ENCODE assay signal across 17 cellular contexts in genomic region chr7:19369182-19369581, GRCh38.
DNase-seq lines count a peak whose midpoint lies in the region; ATAC-seq and TF ChIP-seq lines count a peak whose summit lies in the region.
"Had no signal": no experiment of that assay in that cellular context is flagged by ENCODE, and none has a peak within 500 bp of the region (broad histone marks: within the 10 kb centered on the region; RNA-seq: fewer than 3 reads in every experiment).

No MANE protein-coding gene starts in this region.

- peak; percentile 7 for DNase-seq in NCI-H345 treated with DMSO at 0.1 percent for 48 hours (lab: John Stamatoyannopoulos, UW; ENCODE audit: unreplicated experiment)
- DNase-seq in NCI-H345 (lab: John Stamatoyannopoulos, UW), result no peak
- peak; percentile 60 for DNase-seq in GM23338 (ENCODE audit: low spot score)
- no peak for DNase-seq in WTC11 (ENCODE audit: low spot score)
- DNase-seq in osteoblast (ENCODE audit: insufficient read length, low spot score, missing footprints), result peak; percentile 36
- no peak for DNase-seq in mesenchymal stem cell
- DNase-seq in effector CD4-positive, alpha-beta T cell, result no peak
- DNase-seq: CD8-positive, alpha-beta T cell; H9; Karpas-422; NCI-H2107; NCI-H446 treated with DMSO at 0.1 percent for 48 hours; Peyer's patch had no signal

- H3K27ac ChIP-seq in GM23338 (ENCODE audit: low read depth) (no peak overlapping the region; the same call in 1 of the 2 replicates), osteoblast (ENCODE audit: low read depth, low read length) (no peak overlapping the region), mesenchymal stem cell (ENCODE audit: low read length, poor library complexity, severe bottlenecking) (no peak overlapping the region)
- H3K27ac ChIP-seq: BLaER1 treated with 17β-estradiol and CSF1 and Interleukin-3, amounts not matched to agents 10 nM and 100 nM; Peyer's patch had no signal

- no peak overlapping the region for H3K9ac ChIP-seq in mesenchymal stem cell (ENCODE audit: low read length)
- H3K9ac ChIP-seq: BLaER1 treated with 17β-estradiol and CSF1 and Interleukin-3, amounts not matched to agents 10 nM and 100 nM had no signal

- H2BK15ac ChIP-seq in mesenchymal stem cell (ENCODE audit: low read depth, poor library complexity, severe bottlenecking), result no peak overlapping the region

- POLR2A ChIA-PET in WTC11 (lab: Charles Lee), result interaction anchor here (0.6 kb wide), 1 partner anchor 129 kb away, joined by 3 read pairs; no protein-coding TSS in a partner anchor

- no peaks in the 10 kb centered on the region for H3K9me2 ChIP-seq in GM23338 (ENCODE audit: insufficient read depth)

- H3K4me3 ChIP-seq in GM23338 (no peak overlapping the region), osteoblast (ENCODE audit: insufficient read depth, low read length) (no peak overlapping the region), mesenchymal stem cell (ENCODE audit: insufficient read depth in 1 of 2, low read depth in 1 of 2, low read length in 2 of 2) (no peak overlapping the region)
- H3K4me3 ChIP-seq: BLaER1 treated with 17β-estradiol and CSF1 and Interleukin-3, amounts not matched to agents 10 nM and 100 nM; Peyer's patch had no signal

- H3K4me3 Mint-ChIP-seq in GM23338 (no peak overlapping the region), WTC11 (no peak overlapping the region)
- H3K4me3 Mint-ChIP-seq: CD8-positive, alpha-beta T cell; H9; IgD-negative memory B cell had no signal

- no peak overlapping the region for H3K18ac ChIP-seq in mesenchymal stem cell (ENCODE audit: low read depth in 1 of 2, low read length in 2 of 2)

- WGBS in mesenchymal stem cell, result 77% methylated on average over 1 of the region's 2 CpGs

- no peak overlapping the region for H2AK5ac ChIP-seq in mesenchymal stem cell (ENCODE audit: low read length, severe bottlenecking)

- H3F3A ChIP-seq in GM23338 (replicated peaks; ENCODE audit: low read depth), result no peaks in the 10 kb centered on the region

- H4K20me1 ChIP-seq in GM23338 (replicated peaks; ENCODE audit: insufficient read depth), result no peaks in the 10 kb centered on the region
- H4K20me1 ChIP-seq in osteoblast (ENCODE audit: insufficient read depth, low read length), result no peaks in the 10 kb centered on the region
- H4K20me1 ChIP-seq: BLaER1 treated with 17β-estradiol and CSF1 and Interleukin-3, amounts not matched to agents 10 nM and 100 nM had no signal

- H3K27me3 Mint-ChIP-seq in GM23338 (ENCODE audit: insufficient read depth, low read depth, poor library complexity), result no peaks in the 10 kb centered on the region
- no peaks in the 10 kb centered on the region for H3K27me3 Mint-ChIP-seq in WTC11 (ENCODE audit: low read depth)
- H3K27me3 Mint-ChIP-seq: IgD-negative memory B cell had no signal

- peak overlapping the region; percentile 6; the same call in 1 of the 2 replicates for H3K4me2 ChIP-seq in GM23338
- H3K4me2 ChIP-seq in osteoblast (ENCODE audit: insufficient read depth, low read length), result no peak overlapping the region
- no peak overlapping the region for H3K4me2 ChIP-seq in mesenchymal stem cell (ENCODE audit: low read length, poor library complexity, severe bottlenecking)
- H3K4me2 ChIP-seq: BLaER1 treated with 17β-estradiol and CSF1 and Interleukin-3, amounts not matched to agents 10 nM and 100 nM had no signal

- H2AFZ ChIP-seq in GM23338 (no peak overlapping the region), osteoblast (ENCODE audit: low read length) (no peak overlapping the region), mesenchymal stem cell (ENCODE audit: low read depth, low read length) (no peak overlapping the region)

- H3K79me2 ChIP-seq in GM23338 (replicated peaks; ENCODE audit: insufficient read depth) (no peaks in the 10 kb centered on the region), osteoblast (ENCODE audit: insufficient read depth, low read length) (no peaks in the 10 kb centered on the region)

- no peak overlapping the region for H2BK120ac ChIP-seq in mesenchymal stem cell (ENCODE audit: low read depth, low read length)

- no peak overlapping the region for H3K14ac ChIP-seq in mesenchymal stem cell (ENCODE audit: low read length in 2 of 2)

- no peak overlapping the region for H3K4ac ChIP-seq in mesenchymal stem cell (ENCODE audit: low read depth in 1 of 2, low read length in 2 of 2)

- H2BK12ac ChIP-seq in mesenchymal stem cell (ENCODE audit: low read length in 2 of 2), result no peak overlapping the region

- TF ChIP-seq CTCF in GM23338 (conservative IDR thresholded peaks at IDR 0.05; ENCODE audit: low read depth in 2 of 2) (no peak), WTC11 (IDR thresholded peaks at IDR 0.05) (no peak), osteoblast (IDR thresholded peaks at IDR 0.05; ENCODE audit: extremely low read depth, low read depth, low read length) (no peak)

- CTCF ChIA-PET in WTC11 (lab: Charles Lee), result no interaction called here

- H3K9me3 ChIP-seq in osteoblast (ENCODE audit: low read depth, low read length) (no peaks in the 10 kb centered on the region), mesenchymal stem cell (ENCODE audit: control insufficient read depth, low read length) (no peaks in the 10 kb centered on the region)
- H3K9me3 ChIP-seq: BLaER1 treated with 17β-estradiol and CSF1 and Interleukin-3, amounts not matched to agents 10 nM and 100 nM; Peyer's patch had no signal

- H3K27me3 ChIP-seq in GM23338 (ENCODE audit: insufficient read depth), result no peaks in the 10 kb centered on the region
- H3K27me3 ChIP-seq in osteoblast (ENCODE audit: insufficient read depth, low read length), result no peaks in the 10 kb centered on the region
- no peaks in the 10 kb centered on the region for H3K27me3 ChIP-seq in mesenchymal stem cell (ENCODE audit: control insufficient read depth in 1 of 2, insufficient read depth in 1 of 2, low read length in 2 of 2)
- H3K27me3 ChIP-seq: BLaER1 treated with 17β-estradiol and CSF1 and Interleukin-3, amounts not matched to agents 10 nM and 100 nM; Peyer's patch had no signal

- H3K23ac ChIP-seq in mesenchymal stem cell (ENCODE audit: low read length in 2 of 2), result no peak overlapping the region

- H3K9me3 Mint-ChIP-seq in GM23338, result no peaks in the 10 kb centered on the region
- H3K9me3 Mint-ChIP-seq in WTC11, result no peaks in the 10 kb centered on the region
- H3K9me3 Mint-ChIP-seq: H9, IgD-negative memory B cell had no signal

- H3K36me3 ChIP-seq in GM23338 (ENCODE audit: insufficient read depth), result no peaks in the 10 kb centered on the region
- no peaks in the 10 kb centered on the region for H3K36me3 ChIP-seq in osteoblast (ENCODE audit: insufficient read depth, low read length)
- H3K36me3 ChIP-seq in mesenchymal stem cell (ENCODE audit: control insufficient read depth in 1 of 2, insufficient read depth in 2 of 2, low read depth in 1 of 2, low read length in 2 of 2), result no peaks in the 10 kb centered on the region
- H3K36me3 ChIP-seq: BLaER1 treated with 17β-estradiol and CSF1 and Interleukin-3, amounts not matched to agents 10 nM and 100 nM; Peyer's patch had no signal

- ATAC-seq in GM23338 (peak; percentile 90), WTC11 (peak; percentile 88), HG03457 (IDR thresholded peaks at IDR 0.05; ENCODE audit: unreplicated experiment) (no peak)
- ATAC-seq: CD8-positive, alpha-beta T cell; Right ventricle myocardium inferior had no signal

- no peaks in the 10 kb centered on the region for H3K79me1 ChIP-seq in mesenchymal stem cell (replicated peaks; ENCODE audit: low read length, poor library complexity, severe bottlenecking)

- H3K4me1 Mint-ChIP-seq in GM23338 (peaks cover 43% of the 10 kb centered on the region), WTC11 (peaks cover 44% of the 10 kb centered on the region)
- H3K4me1 Mint-ChIP-seq: IgD-negative memory B cell had no signal

- H3K27ac Mint-ChIP-seq in GM23338, result no peak overlapping the region
- no peak overlapping the region for H3K27ac Mint-ChIP-seq in WTC11
- H3K27ac Mint-ChIP-seq: CD8-positive, alpha-beta T cell; IgD-negative memory B cell had no signal

- H4K8ac ChIP-seq in mesenchymal stem cell (ENCODE audit: low read length), result no peak overlapping the region

- H3K36me3 Mint-ChIP-seq in GM23338 (ENCODE audit: low read depth) (no peaks in the 10 kb centered on the region), WTC11 (no peaks in the 10 kb centered on the region)
- H3K36me3 Mint-ChIP-seq: CD8-positive, alpha-beta T cell; IgD-negative memory B cell had no signal

- H4K91ac ChIP-seq in mesenchymal stem cell (ENCODE audit: low read length), result no peak overlapping the region

- H2BK5ac ChIP-seq in mesenchymal stem cell (ENCODE audit: low read depth, low read length, poor library complexity, severe bottlenecking), result no peak overlapping the region

- peaks cover 34% of the 10 kb centered on the region for H3K4me1 ChIP-seq in GM23338 (ENCODE audit: insufficient read depth)
- no peaks in the 10 kb centered on the region for H3K4me1 ChIP-seq in osteoblast (ENCODE audit: insufficient read depth, low read length)
- no peaks in the 10 kb centered on the region for H3K4me1 ChIP-seq in mesenchymal stem cell (ENCODE audit: control insufficient read depth, insufficient read depth, low read depth, low read length)
- H3K4me1 ChIP-seq: BLaER1 treated with 17β-estradiol and CSF1 and Interleukin-3, amounts not matched to agents 10 nM and 100 nM; Peyer's patch had no signal

TF ChIP-seq in GM23338, 12 proteins besides CTCF, POLR2A, EP300 and RAD21 (continues in another document):
- TF ChIP-seq EZH2 (IDR thresholded peaks at IDR 0.05; ENCODE audit: low read depth, unreplicated experiment), result no peak

TF ChIP-seq in WTC11, 78 proteins besides CTCF, POLR2A, EP300 and RAD21:
- TF ChIP-seq CBFB (CRISPR knock-in tag; IDR thresholded peaks at IDR 0.05; ENCODE audit: low read depth), result no peak
- TF ChIP-seq TP53 (CRISPR knock-in tag; IDR thresholded peaks at IDR 0.05), result no peak
- no peak for TF ChIP-seq HMGXB4 (CRISPR knock-in tag; IDR thresholded peaks at IDR 0.05)
- TF ChIP-seq ZBTB21 (CRISPR knock-in tag; IDR thresholded peaks at IDR 0.05; ENCODE audit: borderline replicate concordance), result no peak
- TF ChIP-seq ZNF121 (CRISPR knock-in tag; IDR thresholded peaks at IDR 0.05), result no peak
- TF ChIP-seq TEAD1 (CRISPR knock-in tag; IDR thresholded peaks at IDR 0.05), result no peak

Comparison
In these comparisons a context has a peak if more than half of its experiments do, and no peak if none do; other contexts are left out.
1. DNase-seq: peak in NCI-H345 treated with DMSO at 0.1 percent for 48 hours (single experiment), GM23338 (single experiment) and osteoblast (single experiment); none in NCI-H345 (single experiment), WTC11 (single experiment), mesenchymal stem cell (single experiment) and effector CD4-positive, alpha-beta T cell (single experiment).